10 cellular contexts compared by ENCODE assay signal in genomic region chr1:27863552-27863943, GRCh38. TPM values are rescaled to one million over a fixed set of nuclear protein-coding genes. Genes with fewer than 3 reads are reported as not detected.
DNase-seq lines count a peak whose midpoint lies in the region; ATAC-seq and TF ChIP-seq lines count a peak whose summit lies in the region.
"Had no signal": no experiment of that assay in that cellular context is flagged by ENCODE, and none has a peak within 500 bp of the region (broad histone marks: within the 10 kb centered on the region; RNA-seq: fewer than 3 reads in every experiment).

No MANE protein-coding gene starts in this region.

- H3K36me3 Mint-ChIP-seq in effector memory CD8-positive, alpha-beta T cell (ENCODE audit: insufficient read depth): peaks cover 5% of the 10 kb centered on the region
- H3K36me3 Mint-ChIP-seq in neural progenitor cell: no peaks in the 10 kb centered on the region
- no peaks in the 10 kb centered on the region for H3K36me3 Mint-ChIP-seq in naive thymus-derived CD8-positive, alpha-beta T cell

- POLR2A ChIA-PET in naive thymus-derived CD8-positive, alpha-beta T cell (lab: Charles Lee): interaction anchor here (0.8 to 2.0 kb wide), 5 partner anchors 10 to 57 kb away, joined by 3 to 7 read pairs (median 4); partner anchors contain the start of gene THEMIS2

- H3K4me1 ChIP-seq in BLaER1 treated with 17β-estradiol and CSF1 and Interleukin-3, amounts not matched to agents 10 nM and 100 nM: peaks cover 58 to 98% (median 96%) of the 10 kb centered on the region in 10 experiments
- H3K4me1 ChIP-seq in neural progenitor cell: no peaks in the 10 kb centered on the region

- H4K20me1 ChIP-seq in BLaER1 treated with 17β-estradiol and CSF1 and Interleukin-3, amounts not matched to agents 10 nM and 100 nM: no peaks in the 10 kb centered on the region
- H4K20me1 ChIP-seq in neural progenitor cell (ENCODE audit: low read depth): no peaks in the 10 kb centered on the region

- H3K79me2 ChIP-seq in neural progenitor cell (ENCODE audit: low read depth): no peaks in the 10 kb centered on the region

- peak overlapping the region; percentile 6 to 88 for H3K27ac Mint-ChIP-seq in effector memory CD8-positive, alpha-beta T cell
- H3K27ac Mint-ChIP-seq in neural progenitor cell: peak overlapping the region; percentile 84
- peak overlapping the region in 5 of 10 donors; percentile 29 to 76 (median 40) for H3K27ac Mint-ChIP-seq in naive thymus-derived CD8-positive, alpha-beta T cell

- DNase-seq in NOMO-1 (lab: John Stamatoyannopoulos, UW; ENCODE audit: unreplicated experiment in 2 of 2) (peak; percentile 35 to 61), neural progenitor cell (ENCODE audit: low spot score) (no peak), NCI-H446 treated with DMSO at 0.1 percent for 48 hours (lab: John Stamatoyannopoulos, UW) (no peak), NCI-H1105 treated with DMSO at 0.1 percent for 48 hours (lab: John Stamatoyannopoulos, UW) (no peak)
- DNase-seq in effector memory CD8-positive, alpha-beta T cell: no peak
- no peak for DNase-seq in naive thymus-derived CD8-positive, alpha-beta T cell
- DNase-seq in activated effector memory CD4-positive, alpha-beta T cell treated with Interleukin-2 at 50 U/mL for 16 hours: no peak
- DNase-seq: activated gamma-delta T cell treated with Interleukin-2 at 50 U/mL for 16 hours had no signal

- no peaks in the 10 kb centered on the region for H3K9me3 ChIP-seq in BLaER1 treated with 17β-estradiol and CSF1 and Interleukin-3, amounts not matched to agents 10 nM and 100 nM (replicated peaks in 1 of 11)
- no peaks in the 10 kb centered on the region for H3K9me3 ChIP-seq in neural progenitor cell (ENCODE audit: low read depth)

- peaks cover 19 to 23% of the 10 kb centered on the region in 2 donors for H3K4me1 Mint-ChIP-seq in effector memory CD8-positive, alpha-beta T cell (ENCODE audit: low read depth in 2 of 2)
- peaks cover 20% of the 10 kb centered on the region for H3K4me1 Mint-ChIP-seq in neural progenitor cell
- peaks cover 24 to 65% (median 35%) of the 10 kb centered on the region in 4 donors for H3K4me1 Mint-ChIP-seq in naive thymus-derived CD8-positive, alpha-beta T cell

- H2AFZ ChIP-seq in neural progenitor cell (replicated peaks): peak overlapping the region; percentile 32

- H3K4me2 ChIP-seq in BLaER1 treated with 17β-estradiol and CSF1 and Interleukin-3, amounts not matched to agents 10 nM and 100 nM: peak overlapping the region; percentile 76 to 100 (median 90)
- no peak overlapping the region for H3K4me2 ChIP-seq in neural progenitor cell

- H3K4me3 ChIP-seq in BLaER1 treated with 17β-estradiol and CSF1 and Interleukin-3, amounts not matched to agents 10 nM and 100 nM: peak overlapping the region in 4 of 10 experiments; percentile 10 to 42 (median 25); a peak in 4 of 20 replicates
- H3K4me3 ChIP-seq in neural progenitor cell: no peak overlapping the region

- peak overlapping the region; percentile 66 to 94 (median 79) for H3K9ac ChIP-seq in BLaER1 treated with 17β-estradiol and CSF1 and Interleukin-3, amounts not matched to agents 10 nM and 100 nM
- H3K9ac ChIP-seq in neural progenitor cell: no peak overlapping the region

- H3K27me3 Mint-ChIP-seq in effector memory CD8-positive, alpha-beta T cell: no peaks in the 10 kb centered on the region
- peaks cover 10% of the 10 kb centered on the region for H3K27me3 Mint-ChIP-seq in neural progenitor cell (ENCODE audit: insufficient read depth, low read depth)
- no peaks in the 10 kb centered on the region for H3K27me3 Mint-ChIP-seq in naive thymus-derived CD8-positive, alpha-beta T cell

- peak; percentile 39 for ATAC-seq in effector memory CD8-positive, alpha-beta T cell (replicated peaks)
- ATAC-seq in naive thymus-derived CD8-positive, alpha-beta T cell: no peak

- H3K36me3 ChIP-seq in BLaER1 treated with 17β-estradiol and CSF1 and Interleukin-3, amounts not matched to agents 10 nM and 100 nM: no peaks in the 10 kb centered on the region
- no peaks in the 10 kb centered on the region for H3K36me3 ChIP-seq in neural progenitor cell

- H3K27me3 ChIP-seq in BLaER1 treated with 17β-estradiol and CSF1 and Interleukin-3, amounts not matched to agents 10 nM and 100 nM: no peaks in the 10 kb centered on the region
- no peaks in the 10 kb centered on the region for H3K27me3 ChIP-seq in neural progenitor cell

- no peak for TF ChIP-seq CTCF in neural progenitor cell (IDR thresholded peaks at IDR 0.05)

- H3F3A ChIP-seq in neural progenitor cell (ENCODE audit: low read depth): no peaks in the 10 kb centered on the region

- peak overlapping the region; percentile 81 to 99 (median 93) for H3K27ac ChIP-seq in BLaER1 treated with 17β-estradiol and CSF1 and Interleukin-3, amounts not matched to agents 10 nM and 100 nM
- no peak overlapping the region for H3K27ac ChIP-seq in neural progenitor cell

- no peaks in the 10 kb centered on the region for H3K9me3 Mint-ChIP-seq in effector memory CD8-positive, alpha-beta T cell
- no peaks in the 10 kb centered on the region for H3K9me3 Mint-ChIP-seq in neural progenitor cell
- H3K9me3 Mint-ChIP-seq in naive thymus-derived CD8-positive, alpha-beta T cell: no peaks in the 10 kb centered on the region

- no peak overlapping the region for H3K4me3 Mint-ChIP-seq in effector memory CD8-positive, alpha-beta T cell
- no peak overlapping the region for H3K4me3 Mint-ChIP-seq in neural progenitor cell
- no peak overlapping the region for H3K4me3 Mint-ChIP-seq in naive thymus-derived CD8-positive, alpha-beta T cell

RNA-seq across cellular contexts. Expression of gene THEMIS2, which starts 8.8 kb away (rescaled TPM):
- 1.7 and 6.7 TPM in 2 replicates for total RNA-seq in neural progenitor cell (ENCODE audit: low replicate concordance)
- 10 to 100 TPM; 53.3 to 57.9 TPM for total RNA-seq in naive thymus-derived CD8-positive, alpha-beta T cell
- 10 to 100 TPM; 14.1 to 48.5 (median 23.7) TPM for polyA plus RNA-seq in naive thymus-derived CD8-positive, alpha-beta T cell
- total RNA-seq: HT1080 had no signal

RNA-seq across cellular contexts. Expression of gene PPP1R8, which starts 33.0 kb away (rescaled TPM):
- total RNA-seq in neural progenitor cell (ENCODE audit: low replicate concordance): 61.2 and 66.3 TPM in 2 replicates
- 10 to 100 TPM; 40.2 to 42.5 TPM for total RNA-seq in naive thymus-derived CD8-positive, alpha-beta T cell
- 10 to 100 TPM; 27.8 to 37.8 (median 36.2) TPM for polyA plus RNA-seq in naive thymus-derived CD8-positive, alpha-beta T cell

RNA-seq across cellular contexts. Expression of gene RPA2, which starts 50.8 kb away (rescaled TPM):
- total RNA-seq in neural progenitor cell (ENCODE audit: low replicate concordance): 94.3 and 97.0 TPM in 2 replicates
- total RNA-seq in naive thymus-derived CD8-positive, alpha-beta T cell: 10 to 100 TPM; 66.6 to 78.6 TPM
- 100 to 1,000 TPM; 213 to 229 (median 215) TPM for polyA plus RNA-seq in naive thymus-derived CD8-positive, alpha-beta T cell

Comparison
In these comparisons a context has a peak if more than half of its experiments do, and no peak if none do; other contexts are left out.
1. DNase-seq: peak in NOMO-1 (2 of 2); none in effector memory CD8-positive, alpha-beta T cell (0 of 3), neural progenitor cell (single experiment), NCI-H446 treated with DMSO at 0.1 percent for 48 hours (single experiment), naive thymus-derived CD8-positive, alpha-beta T cell (0 of 10), activated effector memory CD4-positive, alpha-beta T cell treated with Interleukin-2 at 50 U/mL for 16 hours (single experiment) and NCI-H1105 treated with DMSO at 0.1 percent for 48 hours (single experiment).